Comparison of ENCODE assay signal across 8 cellular contexts in genomic region chr20:846894-847278, GRCh38. TPM values are rescaled to one million over a fixed set of nuclear protein-coding genes. Genes with fewer than 3 reads are reported as not detected.
DNase-seq lines count a peak whose midpoint lies in the region; ATAC-seq and TF ChIP-seq lines count a peak whose summit lies in the region.

No MANE protein-coding gene starts in this region.

- peaks cover 32% of the 10 kb centered on the region for H3K27me3 Mint-ChIP-seq in GM23338 (ENCODE audit: insufficient read depth, low read depth, poor library complexity)

- no peaks in the 10 kb centered on the region for H3K9me3 Mint-ChIP-seq in GM23338

- no peak overlapping the region for H3K4me2 ChIP-seq in GM23338

- no peak overlapping the region for H3K4me3 Mint-ChIP-seq in GM23338

- H3K79me2 ChIP-seq in GM23338 (replicated peaks; ENCODE audit: insufficient read depth) = no peaks in the 10 kb centered on the region

- peak in 2 of 3 donors; percentile 57 to 65 for DNase-seq in right cardiac atrium
- DNase-seq in cardiac septum (ENCODE audit: low spot score) = no peak
- DNase-seq in erythroblast (lab: John Stamatoyannopoulos, UW) = peak; percentile 40 to 42
- peak; percentile 72 for DNase-seq in upper lobe of right lung
- DNase-seq in ACHN = no peak
- DNase-seq in GM23338 (ENCODE audit: low spot score) = no peak
- no peak for DNase-seq in NCI-H526 treated with DMSO at 0.1 percent for 48 hours (lab: John Stamatoyannopoulos, UW)

- TF ChIP-seq CTCF in upper lobe of right lung (IDR thresholded peaks at IDR 0.05) = no peak
- TF ChIP-seq CTCF in GM23338 (conservative IDR thresholded peaks at IDR 0.05; ENCODE audit: low read depth in 2 of 2) = no peak

- H3K4me1 ChIP-seq in right cardiac atrium (ENCODE audit: control insufficient read depth, insufficient read depth, low read length) = peaks cover 5% of the 10 kb centered on the region
- H3K4me1 ChIP-seq in upper lobe of right lung = peaks cover 33% of the 10 kb centered on the region
- H3K4me1 ChIP-seq in GM23338 (ENCODE audit: insufficient read depth) = peaks cover 30% of the 10 kb centered on the region; the same call in 1 of the 2 replicates

- in situ Hi-C loops in ACHN (cut with HindIII; ENCODE audit: low pct_ligation_motif_present, low pct_unique_long_range_greater_than_20kb, low sequenced_read_pairs) = no loop called here

- H3K4me1 Mint-ChIP-seq in GM23338 = peaks cover 35% of the 10 kb centered on the region

- H3K36me3 ChIP-seq in upper lobe of right lung (no peaks in the 10 kb centered on the region), GM23338 (ENCODE audit: insufficient read depth) (no peaks in the 10 kb centered on the region)

- H3K9me3 ChIP-seq in right cardiac atrium (ENCODE audit: control insufficient read depth, low read length) = no peaks in the 10 kb centered on the region
- H3K9me3 ChIP-seq in upper lobe of right lung = no peaks in the 10 kb centered on the region

- TF ChIP-seq POLR2A in erythroblast (IDR thresholded peaks at IDR 0.05; ENCODE audit: low read length) = no peak

- intact Hi-C loops in right cardiac atrium (cut with DNase I) (no loop called here), cardiac septum (cut with DNase I) (no loop called here), upper lobe of right lung (cut with DNase I) (no loop called here)

- 65% methylated on average over 7 of the region's 7 CpGs for WGBS in right cardiac atrium

- H3K4me3 ChIP-seq in right cardiac atrium (ENCODE audit: low read length) (no peak overlapping the region), upper lobe of right lung (no peak overlapping the region), GM23338 (no peak overlapping the region)

- no peaks in the 10 kb centered on the region for H3K36me3 Mint-ChIP-seq in GM23338 (ENCODE audit: low read depth)

- H3K27ac ChIP-seq in right cardiac atrium (ENCODE audit: low read length) = no peak overlapping the region
- H3K27ac ChIP-seq in upper lobe of right lung = no peak overlapping the region
- no peak overlapping the region for H3K27ac ChIP-seq in GM23338 (ENCODE audit: low read depth)

- no peaks in the 10 kb centered on the region for H3K27me3 ChIP-seq in right cardiac atrium (ENCODE audit: control insufficient read depth, insufficient read depth)
- no peaks in the 10 kb centered on the region for H3K27me3 ChIP-seq in upper lobe of right lung
- H3K27me3 ChIP-seq in GM23338 (ENCODE audit: insufficient read depth) = peaks cover 41% of the 10 kb centered on the region

- H3K27ac Mint-ChIP-seq in GM23338 = no peak overlapping the region

- no peaks in the 10 kb centered on the region for H3F3A ChIP-seq in GM23338 (replicated peaks; ENCODE audit: low read depth)

- no peak overlapping the region for H2AFZ ChIP-seq in GM23338

- H4K20me1 ChIP-seq in GM23338 (replicated peaks; ENCODE audit: insufficient read depth) = peaks cover 10% of the 10 kb centered on the region; the same call in 1 of the 2 replicates

- ATAC-seq in right cardiac atrium (no peak), upper lobe of right lung (peak; percentile 20), GM23338 (no peak)
- ATAC-seq in activated CD4-positive, CD25-positive, alpha-beta regulatory T cell treated with anti-CD3 and anti-CD28 coated beads, Interleukin-2, amount 50 U/mL, for 24 hours = peak; percentile 34 to 40

- H3K9me2 ChIP-seq in GM23338 (ENCODE audit: insufficient read depth) = no peaks in the 10 kb centered on the region

TF ChIP-seq in GM23338, 12 proteins besides CTCF, POLR2A, EP300 and RAD21 (continues in another document):
- TF ChIP-seq NANOG (IDR thresholded peaks at IDR 0.05; ENCODE audit: borderline replicate concordance) (no peak), EZH2phosphoT487 (IDR thresholded peaks at IDR 0.05; ENCODE audit: unreplicated experiment) (no peak), JUNB (IDR thresholded peaks at IDR 0.05; ENCODE audit: unreplicated experiment) (no peak), STAT1 (IDR thresholded peaks at IDR 0.05; ENCODE audit: unreplicated experiment) (no peak), POLR2AphosphoS5 (IDR thresholded peaks at IDR 0.05; ENCODE audit: low read depth) (no peak), CREB1 (CRISPR knock-in tag; IDR thresholded peaks at IDR 0.05; ENCODE audit: low read depth) (no peak), EZH2 (IDR thresholded peaks at IDR 0.05; ENCODE audit: low read depth, unreplicated experiment) (no peak), ZNF114 (CRISPR knock-in tag; IDR thresholded peaks at IDR 0.05) (no peak)
- TF ChIP-seq, protein P1, sequence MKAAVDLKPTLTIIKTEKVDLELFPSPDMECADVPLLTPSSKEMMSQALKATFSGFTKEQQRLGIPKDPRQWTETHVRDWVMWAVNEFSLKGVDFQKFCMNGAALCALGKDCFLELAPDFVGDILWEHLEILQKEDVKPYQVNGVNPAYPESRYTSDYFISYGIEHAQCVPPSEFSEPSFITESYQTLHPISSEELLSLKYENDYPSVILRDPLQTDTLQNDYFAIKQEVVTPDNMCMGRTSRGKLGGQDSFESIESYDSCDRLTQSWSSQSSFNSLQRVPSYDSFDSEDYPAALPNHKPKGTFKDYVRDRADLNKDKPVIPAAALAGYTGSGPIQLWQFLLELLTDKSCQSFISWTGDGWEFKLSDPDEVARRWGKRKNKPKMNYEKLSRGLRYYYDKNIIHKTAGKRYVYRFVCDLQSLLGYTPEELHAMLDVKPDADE (IDR thresholded peaks at IDR 0.05) = no peak
- TF ChIP-seq, protein P2, sequence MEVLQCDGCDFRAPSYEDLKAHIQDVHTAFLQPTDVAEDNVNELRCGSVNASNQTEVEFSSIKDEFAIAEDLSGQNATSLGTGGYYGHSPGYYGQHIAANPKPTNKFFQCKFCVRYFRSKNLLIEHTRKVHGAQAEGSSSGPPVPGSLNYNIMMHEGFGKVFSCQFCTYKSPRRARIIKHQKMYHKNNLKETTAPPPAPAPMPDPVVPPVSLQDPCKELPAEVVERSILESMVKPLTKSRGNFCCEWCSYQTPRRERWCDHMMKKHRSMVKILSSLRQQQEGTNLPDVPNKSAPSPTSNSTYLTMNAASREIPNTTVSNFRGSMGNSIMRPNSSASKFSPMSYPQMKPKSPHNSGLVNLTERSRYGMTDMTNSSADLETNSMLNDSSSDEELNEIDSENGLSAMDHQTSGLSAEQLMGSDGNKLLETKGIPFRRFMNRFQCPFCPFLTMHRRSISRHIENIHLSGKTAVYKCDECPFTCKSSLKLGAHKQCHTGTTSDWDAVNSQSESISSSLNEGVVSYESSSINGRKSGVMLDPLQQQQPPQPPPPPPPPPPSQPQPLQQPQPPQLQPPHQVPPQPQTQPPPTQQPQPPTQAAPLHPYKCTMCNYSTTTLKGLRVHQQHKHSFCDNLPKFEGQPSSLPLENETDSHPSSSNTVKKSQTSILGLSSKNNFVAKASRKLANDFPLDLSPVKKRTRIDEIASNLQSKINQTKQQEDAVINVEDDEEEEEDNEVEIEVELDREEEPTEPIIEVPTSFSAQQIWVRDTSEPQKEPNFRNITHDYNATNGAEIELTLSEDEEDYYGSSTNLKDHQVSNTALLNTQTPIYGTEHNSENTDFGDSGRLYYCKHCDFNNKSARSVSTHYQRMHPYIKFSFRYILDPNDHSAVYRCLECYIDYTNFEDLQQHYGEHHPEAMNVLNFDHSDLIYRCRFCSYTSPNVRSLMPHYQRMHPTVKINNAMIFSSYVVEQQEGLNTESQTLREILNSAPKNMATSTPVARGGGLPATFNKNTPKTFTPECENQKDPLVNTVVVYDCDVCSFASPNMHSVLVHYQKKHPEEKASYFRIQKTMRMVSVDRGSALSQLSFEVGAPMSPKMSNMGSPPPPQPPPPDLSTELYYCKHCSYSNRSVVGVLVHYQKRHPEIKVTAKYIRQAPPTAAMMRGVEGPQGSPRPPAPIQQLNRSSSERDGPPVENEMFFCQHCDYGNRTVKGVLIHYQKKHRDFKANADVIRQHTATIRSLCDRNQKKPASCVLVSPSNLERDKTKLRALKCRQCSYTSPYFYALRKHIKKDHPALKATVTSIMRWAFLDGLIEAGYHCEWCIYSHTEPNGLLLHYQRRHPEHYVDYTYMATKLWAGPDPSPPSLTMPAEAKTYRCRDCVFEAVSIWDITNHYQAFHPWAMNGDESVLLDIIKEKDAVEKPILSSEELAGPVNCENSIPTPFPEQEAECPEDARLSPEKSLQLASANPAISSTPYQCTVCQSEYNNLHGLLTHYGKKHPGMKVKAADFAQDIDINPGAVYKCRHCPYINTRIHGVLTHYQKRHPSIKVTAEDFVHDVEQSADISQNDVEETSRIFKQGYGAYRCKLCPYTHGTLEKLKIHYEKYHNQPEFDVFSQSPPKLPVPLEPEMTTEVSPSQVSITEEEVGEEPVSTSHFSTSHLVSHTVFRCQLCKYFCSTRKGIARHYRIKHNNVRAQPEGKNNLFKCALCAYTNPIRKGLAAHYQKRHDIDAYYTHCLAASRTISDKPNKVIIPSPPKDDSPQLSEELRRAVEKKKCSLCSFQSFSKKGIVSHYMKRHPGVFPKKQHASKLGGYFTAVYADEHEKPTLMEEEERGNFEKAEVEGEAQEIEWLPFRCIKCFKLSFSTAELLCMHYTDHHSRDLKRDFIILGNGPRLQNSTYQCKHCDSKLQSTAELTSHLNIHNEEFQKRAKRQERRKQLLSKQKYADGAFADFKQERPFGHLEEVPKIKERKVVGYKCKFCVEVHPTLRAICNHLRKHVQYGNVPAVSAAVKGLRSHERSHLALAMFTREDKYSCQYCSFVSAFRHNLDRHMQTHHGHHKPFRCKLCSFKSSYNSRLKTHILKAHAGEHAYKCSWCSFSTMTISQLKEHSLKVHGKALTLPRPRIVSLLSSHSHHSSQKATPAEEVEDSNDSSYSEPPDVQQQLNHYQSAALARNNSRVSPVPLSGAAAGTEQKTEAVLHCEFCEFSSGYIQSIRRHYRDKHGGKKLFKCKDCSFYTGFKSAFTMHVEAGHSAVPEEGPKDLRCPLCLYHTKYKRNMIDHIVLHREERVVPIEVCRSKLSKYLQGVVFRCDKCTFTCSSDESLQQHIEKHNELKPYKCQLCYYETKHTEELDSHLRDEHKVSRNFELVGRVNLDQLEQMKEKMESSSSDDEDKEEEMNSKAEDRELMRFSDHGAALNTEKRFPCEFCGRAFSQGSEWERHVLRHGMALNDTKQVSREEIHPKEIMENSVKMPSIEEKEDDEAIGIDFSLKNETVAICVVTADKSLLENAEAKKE (CRISPR knock-in tag; IDR thresholded peaks at IDR 0.05) = no peak

RNA-seq across cellular contexts. Expression of gene FAM110A, which starts 13.4 kb away (rescaled TPM):
- total RNA-seq in right cardiac atrium = 1 to 10 TPM; 2.6 to 4.3 (median 3.6) TPM
- 3.2 TPM for polyA plus RNA-seq in right cardiac atrium
- 1.8 TPM for total RNA-seq in cardiac septum
- 16.8 TPM for total RNA-seq in upper lobe of right lung
- total RNA-seq in GM23338 (2014; rRNA removed; shearing (Covaris generic)) = 13.7 and 15.0 TPM in 2 replicates
- 9.9 and 10.7 TPM in 2 replicates for polyA plus RNA-seq in GM23338 (2016; fragmentation: Nextera tagmentation; extraction: Ambion mirVana)

Comparison
In these comparisons a context has a peak if more than half of its experiments do, and no peak if none do; other contexts are left out.
1. DNase-seq: peak in right cardiac atrium (2 of 3), erythroblast (2 of 2) and upper lobe of right lung (single experiment); none in cardiac septum (single experiment), ACHN (single experiment), GM23338 (single experiment) and NCI-H526 treated with DMSO at 0.1 percent for 48 hours (single experiment).
2. ATAC-seq: peak in activated CD4-positive, CD25-positive, alpha-beta regulatory T cell treated with anti-CD3 and anti-CD28 coated beads, Interleukin-2, amount 50 U/mL, for 24 hours (2 of 2) and upper lobe of right lung (single experiment); none in right cardiac atrium (0 of 2) and GM23338 (single experiment).